18 cellular contexts compared by ENCODE assay signal in genomic region chr5:113060410-113061025, GRCh38.
DNase-seq lines count a peak whose midpoint lies in the region; ATAC-seq, FAIRE-seq and TF ChIP-seq lines count a peak whose summit lies in the region.
"Had no signal": no experiment of that assay in that cellular context is flagged by ENCODE, and none has a peak within 500 bp of the region (broad histone marks: within the 10 kb centered on the region; RNA-seq: fewer than 3 reads in every experiment).

No MANE protein-coding gene starts in this region.

- H3K4me1 Mint-ChIP-seq in H9, result peaks cover 13 to 15% of the 10 kb centered on the region in 2 experiments
- peaks cover 26% of the 10 kb centered on the region for H3K4me1 Mint-ChIP-seq in activated T-cell treated with anti-CD3 and anti-CD28 coated beads, Interleukin-2, amount 50 U/mL, for 72 hours (ENCODE audit: low read depth)

- peak; percentile 1 for DNase-seq in H9
- DNase-seq in RCC 7860 (ENCODE audit: low spot score), result peak; percentile 20
- peak; percentile 62 for DNase-seq in epithelial cell of esophagus (ENCODE audit: low read depth)
- no peak for DNase-seq in trophoblast cell
- DNase-seq in NCI-H187 treated with DMSO at 0.1 percent for 48 hours (lab: John Stamatoyannopoulos, UW), result no peak
- no peak for DNase-seq in stimulated activated CD4-positive, alpha-beta T cell treated with anti-CD3 and anti-CD28 coated beads, Interleukin-4, amount 100 ng/mL, for 4 hours
- no peak for DNase-seq in activated T-cell treated with anti-CD3 and anti-CD28 coated beads, Interleukin-2, amount 50 U/mL, for 72 hours
- DNase-seq: C1 segment of cervical spinal cord; COR-L47; DMS153; EL; H7; Kasumi-1; NCI-H1105 treated with DMSO at 0.1 percent for 48 hours; NCI-H1930; NCI-H524; NK-92 treated with Interleukin-12 subunit alpha and Interleukin-12 subunit beta, amount 100 ng/mL, for 24 hours; OCI-M1 had no signal

- no peak overlapping the region for H3K4me2 ChIP-seq in H9 (ENCODE audit: insufficient read depth, insufficient read length, low read length)
- no peak overlapping the region for H3K4me2 ChIP-seq in trophoblast cell (ENCODE audit: low read length)

- TF ChIP-seq CTCF in H9 (conservative IDR thresholded peaks at IDR 0.05) (no peak), epithelial cell of esophagus (IDR thresholded peaks at IDR 0.05; ENCODE audit: insufficient read depth, low read depth, low read length, missing control alignments) (no peak)

- H4K91ac ChIP-seq in H9 (ENCODE audit: insufficient read length, low read depth, low read length) (no peak overlapping the region), trophoblast cell (ENCODE audit: low read depth, low read length) (peak overlapping the region; percentile 87)

- no peak for ATAC-seq in activated T-cell treated with anti-CD3 and anti-CD28 coated beads, Interleukin-2, amount 50 U/mL, for 72 hours (replicated peaks in 1 of 2)

- no peak overlapping the region for H4K8ac ChIP-seq in H9 (replicated peaks; ENCODE audit: insufficient read length, low read depth, low read length)
- H4K8ac ChIP-seq in trophoblast cell (ENCODE audit: low read depth, low read length), result no peak overlapping the region

- WGBS in H9 (ENCODE audit: extremely low coverage, insufficient read length, low lambda C conversion rate), result no CpG with 5 or more reads among the region's 4 CpGs
- no CpG with 5 or more reads among the region's 4 CpGs for WGBS in trophoblast cell (ENCODE audit: extremely low coverage, insufficient coverage, insufficient read length)

- no peaks in the 10 kb centered on the region for H4K20me1 ChIP-seq in H9 (ENCODE audit: control insufficient read depth, insufficient read depth, insufficient read length)

- no peak overlapping the region for H3K23ac ChIP-seq in H9 (ENCODE audit: insufficient read length, low read depth, low read length)
- H3K23ac ChIP-seq in trophoblast cell (ENCODE audit: low read length), result no peak overlapping the region

- H2BK15ac ChIP-seq in H9 (ENCODE audit: low read depth, low read length), result no peak overlapping the region

- H3K4me3 Mint-ChIP-seq in H9, result no peak overlapping the region
- H3K4me3 Mint-ChIP-seq in activated T-cell treated with anti-CD3 and anti-CD28 coated beads, Interleukin-2, amount 50 U/mL, for 72 hours, result no peak overlapping the region

- H2BK12ac ChIP-seq in H9 (ENCODE audit: insufficient read length, low read depth, low read length) (no peak overlapping the region), trophoblast cell (ENCODE audit: low read length) (no peak overlapping the region)

- H3K56ac ChIP-seq in H9 (ENCODE audit: insufficient read length, low read depth, low read length), result no peak overlapping the region

- H3K9ac ChIP-seq in H9 (ENCODE audit: extremely low read depth, insufficient read length, low read length), result no peak overlapping the region
- H3K9ac ChIP-seq in trophoblast cell (ENCODE audit: low read length), result no peak overlapping the region

- no peaks in the 10 kb centered on the region; the same call in 1 of the 2 replicates for H3K4me1 ChIP-seq in H9 (ENCODE audit: insufficient read depth, low read length)
- peaks cover 20 to 22% of the 10 kb centered on the region in 2 experiments for H3K4me1 ChIP-seq in trophoblast cell (ENCODE audit: control insufficient read depth in 1 of 2, insufficient read depth in 2 of 2, low read length in 2 of 2)

- no peak overlapping the region for H3K14ac ChIP-seq in H9 (ENCODE audit: insufficient read depth, low read length)
- no peak overlapping the region for H3K14ac ChIP-seq in trophoblast cell (ENCODE audit: low read length)

- H3K4ac ChIP-seq in H9 (ENCODE audit: low read depth, low read length), result no peak overlapping the region
- no peak overlapping the region for H3K4ac ChIP-seq in trophoblast cell (ENCODE audit: low read depth, low read length)

- H4K12ac ChIP-seq in trophoblast cell (ENCODE audit: low read depth, low read length), result no peak overlapping the region

- H3K27ac ChIP-seq in H9 (ENCODE audit: insufficient read length, low read depth, low read length) (no peak overlapping the region), trophoblast cell (ENCODE audit: low read depth, low read length) (peak overlapping the region; percentile 33)

- no peaks in the 10 kb centered on the region for H3K9me3 Mint-ChIP-seq in H9
- no peaks in the 10 kb centered on the region for H3K9me3 Mint-ChIP-seq in activated T-cell treated with anti-CD3 and anti-CD28 coated beads, Interleukin-2, amount 50 U/mL, for 72 hours

- H3K79me1 ChIP-seq in H9 (ENCODE audit: insufficient read depth, low read depth, low read length, poor library complexity, severe bottlenecking), result no peaks in the 10 kb centered on the region
- peaks cover 20% of the 10 kb centered on the region for H3K79me1 ChIP-seq in trophoblast cell (ENCODE audit: low read length)

- peak overlapping the region in 1 of 3 experiments; percentile 85; a peak in 1 of 7 replicates for H3K27ac Mint-ChIP-seq in H9
- H3K27ac Mint-ChIP-seq in activated T-cell treated with anti-CD3 and anti-CD28 coated beads, Interleukin-2, amount 50 U/mL, for 72 hours, result no peak overlapping the region

- no peak overlapping the region for H2AK5ac ChIP-seq in H9 (ENCODE audit: insufficient read length, low read length)
- H2AK5ac ChIP-seq in trophoblast cell (ENCODE audit: low read length), result no peak overlapping the region

- H3K23me2 ChIP-seq in H9 (ENCODE audit: insufficient read length, low read depth, low read length, poor library complexity, severe bottlenecking), result no peaks in the 10 kb centered on the region

- H4K5ac ChIP-seq in H9 (ENCODE audit: insufficient read length, low read depth, low read length), result no peak overlapping the region

- H2AFZ ChIP-seq in H9 (ENCODE audit: low read length) (no peak overlapping the region), trophoblast cell (ENCODE audit: insufficient read depth, low read length, poor library complexity) (no peak overlapping the region)

- H2BK120ac ChIP-seq in H9 (ENCODE audit: low read depth, low read length, poor library complexity, severe bottlenecking) (no peak overlapping the region), trophoblast cell (ENCODE audit: insufficient read depth, low read length, poor library complexity) (peak overlapping the region; percentile 67)

- H3K18ac ChIP-seq in H9 (ENCODE audit: insufficient read length, low read depth, low read length) (no peak overlapping the region), trophoblast cell (ENCODE audit: low read length) (no peak overlapping the region)

- H2BK20ac ChIP-seq in H9 (ENCODE audit: low read depth, low read length, poor library complexity, severe bottlenecking), result no peak overlapping the region

- no peaks in the 10 kb centered on the region for H3K79me2 ChIP-seq in H9 (ENCODE audit: insufficient read depth, low read length)
- H3K79me2 ChIP-seq in trophoblast cell (ENCODE audit: control insufficient read depth, insufficient read depth, low read length, poor library complexity), result peaks cover 2% of the 10 kb centered on the region

- H3K27me3 ChIP-seq in H9 (ENCODE audit: insufficient read depth, low read length) (no peaks in the 10 kb centered on the region), trophoblast cell (ENCODE audit: insufficient read depth, low read length) (no peaks in the 10 kb centered on the region)

- no peaks in the 10 kb centered on the region for H3K27me3 Mint-ChIP-seq in H9 (ENCODE audit: low read depth)
- no peaks in the 10 kb centered on the region for H3K27me3 Mint-ChIP-seq in activated T-cell treated with anti-CD3 and anti-CD28 coated beads, Interleukin-2, amount 50 U/mL, for 72 hours (ENCODE audit: low read depth)

- H3K36me3 Mint-ChIP-seq in H9 (ENCODE audit: insufficient read depth in 1 of 3, low read depth in 3 of 3), result peaks cover 0 to 8% (median 2%) of the 10 kb centered on the region in 3 experiments; a peak in 3 of 7 replicates
- H3K36me3 Mint-ChIP-seq in activated T-cell treated with anti-CD3 and anti-CD28 coated beads, Interleukin-2, amount 50 U/mL, for 72 hours (ENCODE audit: insufficient read depth in 2 of 2), result no peaks in the 10 kb centered on the region

- no peak overlapping the region for H3T11ph ChIP-seq in H9 (ENCODE audit: low read length)

- H3K9me3 ChIP-seq in H9 (ENCODE audit: control insufficient read depth, low read depth, low read length) (no peaks in the 10 kb centered on the region), trophoblast cell (ENCODE audit: insufficient read depth, low read depth, low read length) (no peaks in the 10 kb centered on the region)

- no peak for FAIRE-seq in RCC 7860 (lab: Jason Lieb, UNC)

- no peaks in the 10 kb centered on the region for H3K36me3 ChIP-seq in trophoblast cell (ENCODE audit: control insufficient read depth in 1 of 2, insufficient read depth in 2 of 2, low read length in 2 of 2)

- H2BK5ac ChIP-seq in H9 (ENCODE audit: insufficient read length, low read length) (no peak overlapping the region), trophoblast cell (ENCODE audit: low read depth, low read length, poor library complexity) (no peak overlapping the region)

- H3K4me3 ChIP-seq in epithelial cell of esophagus (ENCODE audit: low read length) (no peak overlapping the region), trophoblast cell (ENCODE audit: low read depth, low read length) (no peak overlapping the region)

Comparison
In these comparisons a context has a peak if more than half of its experiments do, and no peak if none do; other contexts are left out.
1. DNase-seq: peak in H9 (single experiment), RCC 7860 (single experiment) and epithelial cell of esophagus (single experiment); none in trophoblast cell (0 of 2), NCI-H187 treated with DMSO at 0.1 percent for 48 hours (single experiment), stimulated activated CD4-positive, alpha-beta T cell treated with anti-CD3 and anti-CD28 coated beads, Interleukin-4, amount 100 ng/mL, for 4 hours (0 of 2) and activated T-cell treated with anti-CD3 and anti-CD28 coated beads, Interleukin-2, amount 50 U/mL, for 72 hours (0 of 2).